In the genomic region with DNA sequence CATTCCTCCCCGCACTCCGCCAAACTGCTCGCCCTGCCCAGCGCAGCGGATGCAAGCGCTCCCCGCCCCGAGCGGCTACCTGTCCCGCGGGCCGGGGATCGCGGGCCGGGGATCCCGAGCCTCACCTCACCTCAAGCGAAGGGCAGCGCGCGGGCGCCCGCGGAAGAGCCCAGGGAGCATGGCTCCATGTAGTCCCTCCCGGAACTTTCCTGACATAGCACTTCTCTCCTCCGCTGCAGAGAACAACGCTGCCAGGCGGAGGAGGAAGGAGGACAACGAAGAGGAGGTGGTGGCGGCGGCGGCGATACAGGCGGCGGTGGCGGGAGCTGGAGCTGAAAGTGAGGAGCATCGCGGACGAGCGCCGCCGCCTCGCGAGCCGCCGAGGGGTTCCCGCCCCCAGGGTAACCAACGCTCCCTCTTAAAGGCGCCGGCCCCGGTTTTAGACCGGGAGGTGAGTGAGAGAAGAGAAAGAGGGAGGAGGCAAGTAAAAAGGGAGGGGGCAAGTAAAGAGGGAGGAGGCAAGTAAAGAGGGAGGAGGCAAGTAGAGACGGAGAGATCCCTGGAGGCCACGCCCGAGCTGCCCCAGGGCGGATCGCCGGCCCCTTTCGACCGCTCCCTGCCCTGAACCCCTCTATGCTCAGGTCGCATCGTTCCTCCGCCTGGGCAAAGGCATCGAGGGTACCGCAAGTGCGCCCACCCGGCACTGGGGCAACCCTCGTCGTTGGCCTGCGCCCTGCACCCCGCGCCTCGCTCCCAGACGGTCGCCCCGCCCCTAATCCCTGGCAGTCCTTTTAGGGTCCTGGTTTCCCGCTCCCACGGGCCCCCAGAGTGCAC, we compare ENCODE assay signal across 8 cellular contexts. TPM values are rescaled to one million over a fixed set of nuclear protein-coding genes. Genes with fewer than 3 reads are reported as not detected.
DNase-seq lines count a peak whose midpoint lies in the region; TF ChIP-seq lines count a peak whose summit lies in the region.

A gene with protein sequence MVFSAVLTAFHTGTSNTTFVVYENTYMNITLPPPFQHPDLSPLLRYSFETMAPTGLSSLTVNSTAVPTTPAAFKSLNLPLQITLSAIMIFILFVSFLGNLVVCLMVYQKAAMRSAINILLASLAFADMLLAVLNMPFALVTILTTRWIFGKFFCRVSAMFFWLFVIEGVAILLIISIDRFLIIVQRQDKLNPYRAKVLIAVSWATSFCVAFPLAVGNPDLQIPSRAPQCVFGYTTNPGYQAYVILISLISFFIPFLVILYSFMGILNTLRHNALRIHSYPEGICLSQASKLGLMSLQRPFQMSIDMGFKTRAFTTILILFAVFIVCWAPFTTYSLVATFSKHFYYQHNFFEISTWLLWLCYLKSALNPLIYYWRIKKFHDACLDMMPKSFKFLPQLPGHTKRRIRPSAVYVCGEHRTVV (minus strand): TSS at position 340 of the 834 bp plus-strand sequence. CDS start 37,746 bp downstream, outside the sequence.

- peak within 1 kb of the TSS; percentile 86 for H3K4me2 ChIP-seq in SK-N-SH

- H3K36me3 ChIP-seq in SK-N-SH (replicated peaks in 1 of 2; ENCODE audit: control insufficient read depth in 1 of 2, insufficient read depth in 2 of 2, low read length in 1 of 2) = no peaks in the 10 kb centered on the region
- no peaks in the 10 kb centered on the region for H3K36me3 ChIP-seq in left ventricle myocardium inferior
- H3K36me3 ChIP-seq in prostate gland = no peaks in the 10 kb centered on the region
- H3K36me3 ChIP-seq in uterus = no peaks in the 10 kb centered on the region

- no peak for TF ChIP-seq EP300 in SK-N-SH (IDR thresholded peaks at IDR 0.05; ENCODE audit: borderline replicate concordance in 1 of 2, low read depth in 1 of 2, low read length in 1 of 2)

- no peaks in the 10 kb centered on the region; the same call in 1 of the 2 replicates for H3K79me2 ChIP-seq in SK-N-SH (ENCODE audit: insufficient read depth)

- DNase-seq in GF-D8 (lab: John Stamatoyannopoulos, UW) (peak; percentile 46), GOT3 (lab: John Stamatoyannopoulos, UW) (peak; percentile 31), LHCN-M2 (ENCODE audit: low read depth) (peak; percentile 68), SK-N-SH (peak; percentile 90), left ventricle myocardium inferior (peak; percentile 40), prostate gland (ENCODE audit: low spot score) (peak; percentile 52), uterus (peak; percentile 56 to 64)
- peak; percentile 20 for DNase-seq in activated naive CD8-positive, alpha-beta T cell treated with anti-CD3 and anti-CD28 coated beads, Interleukin-2, amount 50 U/mL, for 16 hours (ENCODE audit: low read depth, low spot score)

- TF ChIP-seq RAD21 in SK-N-SH (IDR thresholded peaks at IDR 0.05; ENCODE audit: low read length) = no peak

- POLR2A ChIA-PET in SK-N-SH (lab: Yijun Ruan, JAX) = no interaction called here

- peak within 1 kb of the TSS; percentile 44 to 50; a peak in 3 of 4 replicates for H3K27ac ChIP-seq in SK-N-SH (ENCODE audit: low read depth in 2 of 2, low read length in 1 of 2)
- H3K27ac ChIP-seq in left ventricle myocardium inferior (replicated peaks) = peak within 1 kb of the TSS; percentile 22
- peak within 1 kb of the TSS; percentile 36 to 75 for H3K27ac ChIP-seq in prostate gland
- peak within 1 kb of the TSS; percentile 25 to 35 for H3K27ac ChIP-seq in uterus

- H3K4me1 ChIP-seq in SK-N-SH (ENCODE audit: control insufficient read depth in 1 of 2, insufficient read depth in 2 of 2, low read depth in 1 of 2, low read length in 1 of 2) (peaks cover 0 to 8% of the 10 kb centered on the region in 2 experiments; a peak in 2 of 4 replicates), left ventricle myocardium inferior (peaks cover 19% of the 10 kb centered on the region), prostate gland (replicated peaks) (no peaks in the 10 kb centered on the region), uterus (no peaks in the 10 kb centered on the region)

- peak within 1 kb of the TSS; percentile 92 to 97 for H3K4me3 ChIP-seq in SK-N-SH (ENCODE audit: low read depth in 2 of 2, low read length in 1 of 2)
- H3K4me3 ChIP-seq in left ventricle myocardium inferior = peak within 1 kb of the TSS; percentile 85
- peak within 1 kb of the TSS; percentile 50 to 67 for H3K4me3 ChIP-seq in prostate gland
- H3K4me3 ChIP-seq in uterus = peak within 1 kb of the TSS; percentile 62 to 73

- no peaks in the 10 kb centered on the region for H3F3A ChIP-seq in SK-N-SH (replicated peaks; ENCODE audit: insufficient read depth)

- H3K9me3 ChIP-seq in SK-N-SH (no peaks in the 10 kb centered on the region), left ventricle myocardium inferior (replicated peaks) (no peaks in the 10 kb centered on the region), prostate gland (no peaks in the 10 kb centered on the region), uterus (no peaks in the 10 kb centered on the region)

- TF ChIP-seq CTCF in SK-N-SH (IDR thresholded peaks at IDR 0.05) (no peak), left ventricle myocardium inferior (IDR thresholded peaks at IDR 0.05; ENCODE audit: borderline replicate concordance) (no peak), prostate gland (IDR thresholded peaks at IDR 0.05) (no peak), uterus (IDR thresholded peaks at IDR 0.05) (no peak)

- no peaks in the 10 kb centered on the region for H3K27me3 ChIP-seq in SK-N-SH (ENCODE audit: insufficient read depth)
- H3K27me3 ChIP-seq in left ventricle myocardium inferior (ENCODE audit: low read depth) = peaks cover 7% of the 10 kb centered on the region
- no peaks in the 10 kb centered on the region for H3K27me3 ChIP-seq in prostate gland (replicated peaks; ENCODE audit: insufficient read depth)
- peaks cover 0 to 6% of the 10 kb centered on the region in 2 donors for H3K27me3 ChIP-seq in uterus

- H3K9ac ChIP-seq in SK-N-SH = peak within 1 kb of the TSS; percentile 78

- intact Hi-C loops in left ventricle myocardium inferior (cut with micrococcal nuclease) (no loop called here), prostate gland (cut with DNase I) (no loop called here), uterus (cut with DNase I; ENCODE audit: low total_unique reads) (no loop called here)

- H3K9me2 ChIP-seq in SK-N-SH = no peaks in the 10 kb centered on the region

- CTCF ChIA-PET in SK-N-SH (lab: Yijun Ruan, JAX) = interaction anchor here (1.7 to 5.0 kb wide), 2 partner anchors 61 to 210 kb away, joined by 4 to 27 read pairs; a partner anchor contains a TSS

- H2AFZ ChIP-seq in SK-N-SH (ENCODE audit: low read depth) = peak within 1 kb of the TSS; percentile 95

- H4K20me1 ChIP-seq in SK-N-SH (ENCODE audit: insufficient read depth) = no peaks in the 10 kb centered on the region

- TF ChIP-seq POLR2A in prostate gland (IDR thresholded peaks at IDR 0.05) (peak; percentile 25), uterus (IDR thresholded peaks at IDR 0.05) (peak in 1 of 2 donors; percentile 34)

- WGBS in SK-N-SH (ENCODE audit: low lambda C conversion rate) = 2% methylated on average over 36 of the region's 77 CpGs
- under 1% methylated on average over 75 of the region's 77 CpGs for WGBS in prostate gland

TF ChIP-seq in SK-N-SH, 30 proteins besides CTCF, POLR2A, EP300 and RAD21 (continues in another document):
- TF ChIP-seq MXI1 (IDR thresholded peaks at IDR 0.05; ENCODE audit: low read depth, low read length) (peak; percentile 45), GATA2 (CRISPR knock-in tag; IDR thresholded peaks at IDR 0.05) (no peak), YY1 (IDR thresholded peaks at IDR 0.05; ENCODE audit: low read depth) (0 out of 2 replicates have a peak, but pooled peaks have one; percentile 23), TAF1 (IDR thresholded peaks at IDR 0.05; ENCODE audit: borderline replicate concordance, low read depth, low read length) (peak; percentile 75; the same call in 1 of the 2 replicates), POLR2AphosphoS5 (IDR thresholded peaks at IDR 0.05; ENCODE audit: low read depth, low read length) (peak; percentile 57; the same call in 1 of the 2 replicates), SIN3A (IDR thresholded peaks at IDR 0.05; ENCODE audit: borderline replicate concordance, low read depth, low read length) (peak; percentile 23; the same call in 1 of the 2 replicates), TEAD4 (IDR thresholded peaks at IDR 0.05; ENCODE audit: borderline replicate concordance, insufficient read depth) (no peak), CHD2 (IDR thresholded peaks at IDR 0.05; ENCODE audit: low read length, partially characterized antibody) (peak; percentile 57), RXRA (IDR thresholded peaks at IDR 0.05; ENCODE audit: borderline replicate concordance, low read depth) (no peak), JUND (IDR thresholded peaks at IDR 0.05) (no peak)
- TF ChIP-seq, protein P1, sequence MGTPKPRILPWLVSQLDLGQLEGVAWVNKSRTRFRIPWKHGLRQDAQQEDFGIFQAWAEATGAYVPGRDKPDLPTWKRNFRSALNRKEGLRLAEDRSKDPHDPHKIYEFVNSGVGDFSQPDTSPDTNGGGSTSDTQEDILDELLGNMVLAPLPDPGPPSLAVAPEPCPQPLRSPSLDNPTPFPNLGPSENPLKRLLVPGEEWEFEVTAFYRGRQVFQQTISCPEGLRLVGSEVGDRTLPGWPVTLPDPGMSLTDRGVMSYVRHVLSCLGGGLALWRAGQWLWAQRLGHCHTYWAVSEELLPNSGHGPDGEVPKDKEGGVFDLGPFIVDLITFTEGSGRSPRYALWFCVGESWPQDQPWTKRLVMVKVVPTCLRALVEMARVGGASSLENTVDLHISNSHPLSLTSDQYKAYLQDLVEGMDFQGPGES (IDR thresholded peaks at IDR 0.05; ENCODE audit: low read depth, low read length) = no peak
- TF ChIP-seq, protein P2, sequence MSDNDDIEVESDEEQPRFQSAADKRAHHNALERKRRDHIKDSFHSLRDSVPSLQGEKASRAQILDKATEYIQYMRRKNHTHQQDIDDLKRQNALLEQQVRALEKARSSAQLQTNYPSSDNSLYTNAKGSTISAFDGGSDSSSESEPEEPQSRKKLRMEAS (IDR thresholded peaks at IDR 0.05; ENCODE audit: low read depth) = peak; percentile 73

RNA-seq across cellular contexts. Expression of the gene that starts here (rescaled TPM):
- total RNA-seq in LHCN-M2 (2014; rRNA removed) = 0.19 and 0.57 TPM in 2 replicates
- 0.39 TPM for polyA plus RNA-seq in LHCN-M2 (2012)
- 0.53 and 0.73 TPM in 2 replicates for polyA plus RNA-seq in SK-N-SH (2012; rRNA removed)
- 0.55 and 0.63 TPM in 2 replicates for polyA plus RNA-seq in SK-N-SH (2012; cell fraction: cytosol; rRNA removed)
- polyA plus RNA-seq in SK-N-SH (2012; cell fraction: nucleus; rRNA removed) = 0.59 and 1.2 TPM in 2 replicates
- total RNA-seq in left ventricle myocardium inferior = 1.0 TPM
- 1 to 10 TPM in 1 of 2 donors, under 1 TPM in 1; 0.96 to 3.4 TPM for total RNA-seq in prostate gland
- 1 to 10 TPM in 3 of 4 donors, under 1 TPM in 1; 0.26 to 5.5 (median 2.5) TPM for total RNA-seq in uterus

Comparison
In these comparisons a context has a peak if more than half of its experiments do, and no peak if none do; other contexts are left out.
1. Peak in every context shown above with its lines: DNase-seq, H3K4me3 ChIP-seq and H3K27ac ChIP-seq.
2. Peak in DNase-seq in LHCN-M2; RNA of the gene not detected or under 1 TPM.
3. DNase-seq: peak in every context shown above with its lines; median percentile 90 in SK-N-SH; 68 in LHCN-M2; 60 in uterus; 52 in prostate gland; 46 in GF-D8; 40 in left ventricle myocardium inferior; 31 in GOT3; 20 in activated naive CD8-positive, alpha-beta T cell treated with anti-CD3 and anti-CD28 coated beads, Interleukin-2, amount 50 U/mL, for 16 hours.